In genomic region chr18:50374170-50374752, GRCh38 we compare ENCODE assay signal across 8 cellular contexts. TPM values are rescaled to one million over a fixed set of nuclear protein-coding genes. Genes with fewer than 3 reads are reported as not detected.
DNase-seq lines count a peak whose midpoint lies in the region; ATAC-seq and TF ChIP-seq lines count a peak whose summit lies in the region.

No MANE protein-coding gene starts in this region.

- H3K4me2 ChIP-seq in GM23338: peak overlapping the region; percentile 78

- intact Hi-C loops in activated CD4-positive, alpha-beta memory T cell treated with anti-CD3 and anti-CD28 coated beads for 36 hours (cut with micrococcal nuclease): loop anchor here (1.0 to 10.0 kb wide), 5 partner anchors 17 to 559 kb away; partner anchors contain the start of genes ACAA2, CXXC1, MBD1 and ME2
- intact Hi-C loops in heart right ventricle (cut with DNase I): loop anchor here in 6 of 10 donors (5.0 to 10.0 kb wide), 3 partner anchors 87 to 109 kb away; partner anchors contain the start of genes CXXC1 (in 4 of the 6), MBD1 (in 3 of the 6) and CFAP53 (in 2 of the 6)
- intact Hi-C loops in sciatic nerve (cut with DNase I): no loop called here

- H3F3A ChIP-seq in GM23338 (replicated peaks; ENCODE audit: low read depth): no peaks in the 10 kb centered on the region

- no peaks in the 10 kb centered on the region for H3K9me2 ChIP-seq in GM23338 (ENCODE audit: insufficient read depth)

- WGBS in heart right ventricle, 2 donors: 75 to 76% methylated on average over 8 of the region's 8 CpGs

- H3K4me1 ChIP-seq in GM23338 (ENCODE audit: insufficient read depth) (peaks cover 13% of the 10 kb centered on the region), heart right ventricle (peaks cover 0 to 14% (median 8%) of the 10 kb centered on the region in 9 donors)

- TF ChIP-seq CTCF in GM23338 (conservative IDR thresholded peaks at IDR 0.05; ENCODE audit: low read depth in 2 of 2): no peak
- no peak for TF ChIP-seq CTCF in heart right ventricle (IDR thresholded peaks at IDR 0.05)

- H4K20me1 ChIP-seq in GM23338 (replicated peaks; ENCODE audit: insufficient read depth): no peaks in the 10 kb centered on the region

- H3K36me3 ChIP-seq in GM23338 (ENCODE audit: insufficient read depth): no peaks in the 10 kb centered on the region
- no peaks in the 10 kb centered on the region for H3K36me3 ChIP-seq in heart right ventricle

- peaks cover 12% of the 10 kb centered on the region; the same call in 2 of the 3 replicates for H3K36me3 Mint-ChIP-seq in GM23338 (ENCODE audit: low read depth)
- H3K36me3 Mint-ChIP-seq in activated CD4-positive, alpha-beta memory T cell treated with anti-CD3 and anti-CD28 coated beads for 36 hours: peaks cover 14% of the 10 kb centered on the region

- peaks cover 7% of the 10 kb centered on the region for H3K27me3 Mint-ChIP-seq in GM23338 (ENCODE audit: insufficient read depth, low read depth, poor library complexity)
- H3K27me3 Mint-ChIP-seq in activated CD4-positive, alpha-beta memory T cell treated with anti-CD3 and anti-CD28 coated beads for 36 hours: peaks cover 9% of the 10 kb centered on the region

- peak overlapping the region; percentile 90 for H3K4me3 Mint-ChIP-seq in GM23338
- H3K4me3 Mint-ChIP-seq in activated CD4-positive, alpha-beta memory T cell treated with anti-CD3 and anti-CD28 coated beads for 36 hours: peak overlapping the region; percentile 87

- ATAC-seq in GM23338 (peak; percentile 6; the same call in 2 of the 3 replicates), heart right ventricle (peak in 4 of 8 donors; percentile 3 to 13 (median 10)), GM21360 (IDR thresholded peaks at IDR 0.05; ENCODE audit: unreplicated experiment) (no peak), sciatic nerve (no peak)

- peak overlapping the region; percentile 94 for H3K27ac Mint-ChIP-seq in GM23338
- peak overlapping the region; percentile 77 for H3K27ac Mint-ChIP-seq in activated CD4-positive, alpha-beta memory T cell treated with anti-CD3 and anti-CD28 coated beads for 36 hours

- CTCF ChIA-PET in activated CD4-positive, alpha-beta memory T cell treated with anti-CD3 and anti-CD28 coated beads for 36 hours (lab: Charles Lee): interaction anchor here (2.3 kb wide), 1 partner anchor 17 kb away, joined by 12 read pairs; no protein-coding TSS in a partner anchor

- peak overlapping the region; percentile 92; the same call in 1 of the 2 replicates for H2AFZ ChIP-seq in GM23338

- POLR2A ChIA-PET in activated CD4-positive, alpha-beta memory T cell treated with anti-CD3 and anti-CD28 coated beads for 36 hours (lab: Charles Lee): no interaction called here

- peaks cover 17% of the 10 kb centered on the region for H3K4me1 Mint-ChIP-seq in GM23338
- H3K4me1 Mint-ChIP-seq in activated CD4-positive, alpha-beta memory T cell treated with anti-CD3 and anti-CD28 coated beads for 36 hours (ENCODE audit: low read depth): no peaks in the 10 kb centered on the region

- H3K27ac ChIP-seq in GM23338 (ENCODE audit: low read depth) (peak overlapping the region; percentile 76; the same call in 1 of the 2 replicates), heart right ventricle (peak overlapping the region in 9 of 10 donors; percentile 71 to 88 (median 83))

- H3K9me3 ChIP-seq in heart right ventricle: peaks cover 0 to 15% (median 9%) of the 10 kb centered on the region in 11 donors

- peaks cover 18% of the 10 kb centered on the region for H3K9me3 Mint-ChIP-seq in GM23338
- peaks cover 11% of the 10 kb centered on the region for H3K9me3 Mint-ChIP-seq in activated CD4-positive, alpha-beta memory T cell treated with anti-CD3 and anti-CD28 coated beads for 36 hours

- DNase-seq in GM23338 (ENCODE audit: low spot score) (no peak), heart right ventricle (no peak), skeletal muscle cell (ENCODE audit: low read depth) (no peak), NOMO-1 (lab: John Stamatoyannopoulos, UW; ENCODE audit: unreplicated experiment in 2 of 2) (no peak), sciatic nerve (ENCODE audit: low spot score) (no peak)
- no peak for DNase-seq in activated CD4-positive, alpha-beta memory T cell treated with anti-CD3 and anti-CD28 coated beads for 36 hours
- no peak for DNase-seq in activated effector memory CD4-positive, alpha-beta T cell treated with anti-CD3 and anti-CD28 coated beads, Interleukin-2, amount 50 U/mL, for 16 hours

- H3K27me3 ChIP-seq in GM23338 (ENCODE audit: insufficient read depth) (no peaks in the 10 kb centered on the region), heart right ventricle (no peaks in the 10 kb centered on the region)

- H3K4me3 ChIP-seq in GM23338 (peak overlapping the region; percentile 47), heart right ventricle (peak overlapping the region; percentile 27 to 70 (median 57)), skeletal muscle cell (ENCODE audit: low read depth, low read length) (peak overlapping the region; percentile 79)

- H3K79me2 ChIP-seq in GM23338 (replicated peaks; ENCODE audit: insufficient read depth): peaks cover 11% of the 10 kb centered on the region

TF ChIP-seq in GM23338, 12 proteins besides CTCF, POLR2A, EP300 and RAD21 (continues in another document):
- no peak for TF ChIP-seq POLR2AphosphoS5 (IDR thresholded peaks at IDR 0.05; ENCODE audit: low read depth)
- no peak for TF ChIP-seq NANOG (IDR thresholded peaks at IDR 0.05; ENCODE audit: borderline replicate concordance)
- TF ChIP-seq CREB1 (CRISPR knock-in tag; IDR thresholded peaks at IDR 0.05; ENCODE audit: low read depth): no peak
- TF ChIP-seq EZH2 (IDR thresholded peaks at IDR 0.05; ENCODE audit: low read depth, unreplicated experiment): no peak
- no peak for TF ChIP-seq EZH2phosphoT487 (IDR thresholded peaks at IDR 0.05; ENCODE audit: unreplicated experiment)
- TF ChIP-seq STAT1 (IDR thresholded peaks at IDR 0.05; ENCODE audit: unreplicated experiment): no peak
- no peak for TF ChIP-seq REST (IDR thresholded peaks at IDR 0.05; ENCODE audit: unreplicated experiment)
- no peak for TF ChIP-seq JUNB (IDR thresholded peaks at IDR 0.05; ENCODE audit: unreplicated experiment)
- TF ChIP-seq ZNF114 (CRISPR knock-in tag; IDR thresholded peaks at IDR 0.05): no peak
- no peak for TF ChIP-seq ZNF331 (CRISPR knock-in tag; IDR thresholded peaks at IDR 0.05; ENCODE audit: low read depth)

RNA-seq across cellular contexts. Expression of gene SKA1, which starts 0.6 kb away (rescaled TPM):
- total RNA-seq in GM23338 (2014; rRNA removed; shearing (Covaris generic)): 25.1 and 25.7 TPM in 2 replicates
- polyA plus RNA-seq in GM23338 (2016; fragmentation: Nextera tagmentation; extraction: Ambion mirVana) (14.2 and 14.7 TPM in 2 replicates), heart right ventricle (under 1 TPM; 0.12 to 0.29 TPM)
- total RNA-seq in activated CD4-positive, alpha-beta memory T cell treated with anti-CD3 and anti-CD28 coated beads for 36 hours: 10 to 100 TPM; 44.2 to 46.0 TPM
- total RNA-seq in heart right ventricle (1 to 10 TPM in 1 of 10 donors, under 1 TPM in 9; 0.13 to 1.9 (median 0.33) TPM), sciatic nerve (0.36 TPM)
